ENCODE assay signal across 17 cellular contexts in genomic region chr10:18549105-18549504, GRCh38.
DNase-seq lines count a peak whose midpoint lies in the region; ATAC-seq and TF ChIP-seq lines count a peak whose summit lies in the region.
"Had no signal": no experiment of that assay in that cellular context is flagged by ENCODE, and none has a peak within 500 bp of the region (broad histone marks: within the 10 kb centered on the region; RNA-seq: fewer than 3 reads in every experiment).

No MANE protein-coding gene starts in this region.

- POLR2A ChIA-PET in WTC11 (lab: Charles Lee) = no interaction called here

- peak; percentile 48 for ATAC-seq in Right ventricle myocardium superior (ENCODE audit: poor library complexity)
- no peak for ATAC-seq in WTC11
- ATAC-seq: GM12878 had no signal

- CTCF ChIA-PET in WTC11 (lab: Charles Lee) = no interaction called here

- peak overlapping the region; percentile 6; the same call in 1 of the 2 replicates for H3K27ac Mint-ChIP-seq in WTC11
- H3K27ac Mint-ChIP-seq: B cell had no signal

- H3K9me3 Mint-ChIP-seq in WTC11 = no peaks in the 10 kb centered on the region
- H3K9me3 Mint-ChIP-seq: CD8-positive, alpha-beta memory T cell had no signal

- peaks cover 14% of the 10 kb centered on the region for H3K36me3 Mint-ChIP-seq in WTC11

- no peak for TF ChIP-seq CTCF in WTC11 (IDR thresholded peaks at IDR 0.05)

- no peak overlapping the region for H3K4me3 Mint-ChIP-seq in WTC11
- H3K4me3 Mint-ChIP-seq: B cell; CD8-positive, alpha-beta memory T cell had no signal

- H3K27me3 Mint-ChIP-seq in WTC11 (ENCODE audit: low read depth) = no peaks in the 10 kb centered on the region
- H3K27me3 Mint-ChIP-seq: B cell; CD8-positive, alpha-beta memory T cell had no signal

- intact Hi-C loops in Right ventricle myocardium superior (cut with DNase I) (no loop called here), cardiac septum (cut with DNase I) (no loop called here)

- DNase-seq in Right ventricle myocardium superior (no peak), cardiac septum (ENCODE audit: low spot score) (no peak), WTC11 (ENCODE audit: low spot score) (no peak), inferior parietal cortex (ENCODE audit: extremely low spot score) (peak; percentile 1), Kasumi-1 (lab: John Stamatoyannopoulos, UW) (no peak)
- no peak for DNase-seq in central memory CD4-positive, alpha-beta T cell
- DNase-seq in activated effector memory CD4-positive, alpha-beta T cell treated with Interleukin-2 at 50 U/mL for 16 hours = no peak
- DNase-seq: 8988T; CD8-positive, alpha-beta memory T cell; COR-L47; DMS 273 treated with DMSO at 0.1 percent for 48 hours; DMS53; DND-41; EL; HCEC 1CT had no signal

- no peaks in the 10 kb centered on the region for H3K4me1 Mint-ChIP-seq in WTC11
- H3K4me1 Mint-ChIP-seq: B cell; CD8-positive, alpha-beta memory T cell had no signal

TF ChIP-seq in WTC11, 78 proteins besides CTCF, POLR2A, EP300 and RAD21:
- TF ChIP-seq SMAD3 (CRISPR knock-in tag; IDR thresholded peaks at IDR 0.05; ENCODE audit: borderline replicate concordance) = no peak
- no peak for TF ChIP-seq FOXP4 (CRISPR knock-in tag; IDR thresholded peaks at IDR 0.05)
- no peak for TF ChIP-seq ZNF532 (CRISPR knock-in tag; IDR thresholded peaks at IDR 0.05; ENCODE audit: borderline replicate concordance)
- TF ChIP-seq NR2C2 (CRISPR knock-in tag; IDR thresholded peaks at IDR 0.05) = no peak
- no peak for TF ChIP-seq PRRX2 (CRISPR knock-in tag; IDR thresholded peaks at IDR 0.05)
- TF ChIP-seq ZNF425 (CRISPR knock-in tag; conservative IDR thresholded peaks at IDR 0.05) = no peak
- TF ChIP-seq CDX4 (CRISPR knock-in tag; IDR thresholded peaks at IDR 0.05; ENCODE audit: borderline replicate concordance) = no peak
- no peak for TF ChIP-seq ZNF219 (CRISPR knock-in tag; IDR thresholded peaks at IDR 0.05; ENCODE audit: borderline replicate concordance)
- no peak for TF ChIP-seq GABPB1 (CRISPR knock-in tag; IDR thresholded peaks at IDR 0.05)
- TF ChIP-seq ATF2 (CRISPR knock-in tag; IDR thresholded peaks at IDR 0.05; ENCODE audit: borderline replicate concordance, low read depth) = no peak
